8 cellular contexts compared by ENCODE assay signal in the genomic region with DNA sequence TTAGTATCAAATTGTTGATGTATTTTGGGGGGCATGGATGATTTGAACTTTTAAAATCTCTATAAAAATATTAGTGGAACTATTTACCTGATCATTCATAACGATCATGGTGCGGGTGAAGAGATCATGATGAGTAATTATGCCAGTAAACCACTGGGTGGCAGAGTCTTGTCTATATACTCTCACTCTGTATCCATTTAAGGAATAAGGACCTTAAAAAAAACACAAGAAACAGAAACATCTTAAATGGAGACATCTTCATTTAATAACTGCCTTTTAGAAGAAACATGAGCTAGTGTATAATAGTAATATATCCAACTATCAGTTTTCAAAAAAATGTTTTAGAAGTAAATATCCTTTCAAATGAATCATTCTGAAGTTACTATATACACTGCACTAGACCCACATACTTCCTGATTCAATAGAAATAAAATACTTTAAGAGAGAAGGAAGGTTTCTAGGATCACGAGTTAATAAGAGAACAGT.
DNase-seq lines count a peak whose midpoint lies in the region; ATAC-seq and TF ChIP-seq lines count a peak whose summit lies in the region.

No MANE protein-coding gene starts in this region.

- ATAC-seq in GM18520 (IDR thresholded peaks at IDR 0.05; ENCODE audit: unreplicated experiment) (peak; percentile 70), HG02973 (IDR thresholded peaks at IDR 0.05; ENCODE audit: unreplicated experiment) (peak; percentile 72), right cardiac atrium (peak; percentile 72 to 82)
- peak; percentile 80 for ATAC-seq in stimulated activated memory B cell treated with anti-CD40 and anti-IgM and Interleukin-4, amounts not matched to agents 10 μg/mL and 1 μg/mL and 100 μg/mL, for 72 hours

- H3K4me3 ChIP-seq in ascending aorta = no peak overlapping the region
- H3K4me3 ChIP-seq in right cardiac atrium (ENCODE audit: low read length) = no peak overlapping the region

- H3K27me3 ChIP-seq in ascending aorta = no peaks in the 10 kb centered on the region
- no peaks in the 10 kb centered on the region for H3K27me3 ChIP-seq in right cardiac atrium (ENCODE audit: control insufficient read depth, insufficient read depth)

- peaks cover 16% of the 10 kb centered on the region for H3K36me3 Mint-ChIP-seq in stimulated activated memory B cell treated with anti-CD40 and anti-IgM and Interleukin-4, amounts not matched to agents 10 μg/mL and 1 μg/mL and 100 μg/mL, for 72 hours

- H3K27ac ChIP-seq in ascending aorta (no peak overlapping the region), right cardiac atrium (ENCODE audit: low read length) (no peak overlapping the region)

- H3K9me3 Mint-ChIP-seq in stimulated activated memory B cell treated with anti-CD40 and anti-IgM and Interleukin-4, amounts not matched to agents 10 μg/mL and 1 μg/mL and 100 μg/mL, for 72 hours = no peaks in the 10 kb centered on the region

- peak; percentile 49 to 70 (median 56) for TF ChIP-seq CTCF in ascending aorta (IDR thresholded peaks at IDR 0.05)

- WGBS in right cardiac atrium = 3% methylated on average over 3 of the region's 3 CpGs

- H3K27me3 Mint-ChIP-seq in stimulated activated memory B cell treated with anti-CD40 and anti-IgM and Interleukin-4, amounts not matched to agents 10 μg/mL and 1 μg/mL and 100 μg/mL, for 72 hours = no peaks in the 10 kb centered on the region

- H3K4me1 Mint-ChIP-seq in stimulated activated memory B cell treated with anti-CD40 and anti-IgM and Interleukin-4, amounts not matched to agents 10 μg/mL and 1 μg/mL and 100 μg/mL, for 72 hours = peaks cover 60% of the 10 kb centered on the region

- intact Hi-C loops in ascending aorta (cut with DNase I) = loop anchor here (5.0 kb wide), 4 partner anchors 50 to 505 kb away; a partner anchor contains a TSS
- intact Hi-C loops in right cardiac atrium (cut with DNase I) = loop anchor here in 1 of 4 donors (10.0 kb wide), 1 partner anchor 408 kb away; no protein-coding TSS in a partner anchor

- no peaks in the 10 kb centered on the region for H3K4me1 ChIP-seq in ascending aorta
- no peaks in the 10 kb centered on the region for H3K4me1 ChIP-seq in right cardiac atrium (ENCODE audit: control insufficient read depth, insufficient read depth, low read length)

- H3K36me3 ChIP-seq in ascending aorta = peaks cover 4 to 18% of the 10 kb centered on the region in 2 donors

- DNase-seq in COR-L47 (lab: John Stamatoyannopoulos, UW) (peak; percentile 78), NCI-H2196 treated with DMSO at 0.1 percent for 48 hours (lab: John Stamatoyannopoulos, UW; ENCODE audit: unreplicated experiment) (peak; percentile 44), ascending aorta (ENCODE audit: low spot score in 2 of 2) (no peak), right cardiac atrium (no peak), mucosa of gallbladder (ENCODE audit: low spot score) (no peak)

- H3K9me3 ChIP-seq in ascending aorta (no peaks in the 10 kb centered on the region), right cardiac atrium (ENCODE audit: control insufficient read depth, low read length) (no peaks in the 10 kb centered on the region)

- peak overlapping the region; percentile 25 for H3K27ac Mint-ChIP-seq in stimulated activated memory B cell treated with anti-CD40 and anti-IgM and Interleukin-4, amounts not matched to agents 10 μg/mL and 1 μg/mL and 100 μg/mL, for 72 hours

- no peak overlapping the region for H3K4me3 Mint-ChIP-seq in stimulated activated memory B cell treated with anti-CD40 and anti-IgM and Interleukin-4, amounts not matched to agents 10 μg/mL and 1 μg/mL and 100 μg/mL, for 72 hours

Comparison
In these comparisons a context has a peak if more than half of its experiments do, and no peak if none do; other contexts are left out.
1. DNase-seq: peak in COR-L47 (single experiment) and NCI-H2196 treated with DMSO at 0.1 percent for 48 hours (single experiment); none in ascending aorta (0 of 2), right cardiac atrium (0 of 3) and mucosa of gallbladder (single experiment).
2. Peak in every context shown above with its lines, with median percentiles within 50 percentile points of each other: ATAC-seq.